Comparison of ENCODE assay signal across 6 cellular contexts in genomic region chr7:144367250-144367649, GRCh38. TPM values are rescaled to one million over a fixed set of nuclear protein-coding genes. Genes with fewer than 3 reads are reported as not detected.
"Had no signal": no experiment of that assay in that cellular context is flagged by ENCODE, and none has a peak within 500 bp of the region (broad histone marks: within the 10 kb centered on the region; RNA-seq: fewer than 3 reads in every experiment).

No MANE protein-coding gene starts in this region.

RNA-seq across cellular contexts. Expression of gene ARHGEF5, which starts 12.0 kb away (rescaled TPM):
- total RNA-seq: HFFc6 had no signal

RNA-seq across cellular contexts. Expression of gene NOBOX, which starts 36.2 kb away (rescaled TPM):
- total RNA-seq: GM23248, H1, H4, H7, H9, HFFc6 had no signal
- polyA plus RNA-seq: GM23248, H1 had no signal

RNA-seq across cellular contexts. Expression of gene OR2A1, which starts 55.0 kb away (rescaled TPM):
- total RNA-seq: H1, H4, H7, H9, HFFc6 had no signal
